Comparison of ENCODE assay signal across 1 cellular context in genomic region chr2:64987963-64988419, GRCh38.
TF ChIP-seq lines count a peak whose summit lies in the region.

No MANE protein-coding gene starts in this region.

TF ChIP-seq in A549, 52 proteins besides CTCF, POLR2A, EP300 and RAD21 (continued from another document):
- TF ChIP-seq HMGXB4 (CRISPR knock-in tag; IDR thresholded peaks at IDR 0.05; ENCODE audit: borderline replicate concordance) (no peak), HES2 (IDR thresholded peaks at IDR 0.05) (no peak), BHLHE40 (IDR thresholded peaks at IDR 0.05; ENCODE audit: low read depth, low read length) (no peak), TFCP2L1 (CRISPR knock-in tag; IDR thresholded peaks at IDR 0.05) (no peak), RNF2 (IDR thresholded peaks at IDR 0.05; ENCODE audit: borderline replicate concordance, low read depth) (no peak), ELK1 (IDR thresholded peaks at IDR 0.05; ENCODE audit: low read depth, low read length) (no peak), HEYL (CRISPR knock-in tag; IDR thresholded peaks at IDR 0.05) (no peak), BCL3 (IDR thresholded peaks at IDR 0.05) (no peak), CBX8 (IDR thresholded peaks at IDR 0.05) (no peak), CBX2 (IDR thresholded peaks at IDR 0.05; ENCODE audit: borderline replicate concordance, low read depth) (no peak), JUNB (IDR thresholded peaks at IDR 0.05) (no peak), HOXA7 (CRISPR knock-in tag; IDR thresholded peaks at IDR 0.05) (no peak)
TF ChIP-seq in A549: peak in this region for 0.
